Comparison of ENCODE assay signal across 8 cellular contexts in the genomic region with DNA sequence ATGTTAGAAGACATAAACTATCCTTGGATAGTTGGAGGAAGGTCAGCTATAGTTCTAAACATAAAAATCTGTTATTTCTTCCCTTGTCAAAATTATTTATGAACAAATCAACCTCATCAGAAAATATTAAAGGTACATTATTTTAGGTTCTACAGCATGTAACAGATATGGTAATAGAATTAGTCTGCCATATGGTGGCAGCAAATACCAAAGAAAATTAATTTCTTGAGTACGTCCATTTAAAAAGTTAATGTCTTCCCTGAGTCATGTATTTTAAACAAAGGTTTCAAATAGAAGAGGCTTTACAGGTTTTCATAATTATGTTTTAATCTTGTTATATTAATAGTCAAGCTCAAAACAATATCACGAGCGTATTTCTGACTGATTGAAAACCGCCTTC. TPM values are rescaled to one million over a fixed set of nuclear protein-coding genes. Genes with fewer than 3 reads are reported as not detected.
DNase-seq lines count a peak whose midpoint lies in the region; ATAC-seq, FAIRE-seq and TF ChIP-seq lines count a peak whose summit lies in the region.

No MANE protein-coding gene starts in this region.

- no peak overlapping the region for H3K4me3 ChIP-seq in A549
- H3K4me3 ChIP-seq in thoracic aorta = no peak overlapping the region

- H3K27ac Mint-ChIP-seq in T-helper 2 cell treated with Interferon-gamma antibody and Interleukin-4, amounts not matched to agents 5 μg/mL and 100 μg/mL, for 36 hours = no peak overlapping the region
- no peak overlapping the region for H3K27ac Mint-ChIP-seq in activated CD4-positive, alpha-beta T cell treated with anti-CD3 and anti-CD28 coated beads, Interleukin-2, amount 10 ng/mL, durations not matched to agents 7 days and 5 days

- ATAC-seq in A549 (peak in 1 of 2 experiments; percentile 84; a peak in 4 of 6 replicates), thoracic aorta (ENCODE audit: insufficient number of reproducible peaks, low FRiP score, low read depth) (no peak), GM18907 (IDR thresholded peaks at IDR 0.05; ENCODE audit: unreplicated experiment) (no peak)

- no peak overlapping the region for H3K4me3 Mint-ChIP-seq in T-helper 2 cell treated with Interferon-gamma antibody and Interleukin-4, amounts not matched to agents 5 μg/mL and 100 μg/mL, for 36 hours
- no peak overlapping the region for H3K4me3 Mint-ChIP-seq in activated CD4-positive, alpha-beta T cell treated with anti-CD3 and anti-CD28 coated beads, Interleukin-2, amount 10 ng/mL, durations not matched to agents 7 days and 5 days

- H3K4me2 ChIP-seq in A549 = peak overlapping the region; percentile 27; the same call in 2 of the 3 replicates

- WGBS in A549 (ENCODE audit: missing lambda C conversion rate) = 33% methylated on average over 4 of the region's 4 CpGs

- no peaks in the 10 kb centered on the region for H3K36me3 Mint-ChIP-seq in T-helper 2 cell treated with Interferon-gamma antibody and Interleukin-4, amounts not matched to agents 5 μg/mL and 100 μg/mL, for 36 hours (ENCODE audit: low read depth)
- no peaks in the 10 kb centered on the region for H3K36me3 Mint-ChIP-seq in activated CD4-positive, alpha-beta T cell treated with anti-CD3 and anti-CD28 coated beads, Interleukin-2, amount 10 ng/mL, durations not matched to agents 7 days and 5 days (ENCODE audit: low read depth)

- H3K27me3 ChIP-seq in thoracic aorta (replicated peaks; ENCODE audit: insufficient read depth) = no peaks in the 10 kb centered on the region

- POLR2A ChIA-PET in A549 (lab: Yijun Ruan, JAX) = no interaction called here
- POLR2A ChIA-PET in RWPE1 (lab: Yijun Ruan, JAX; ENCODE audit: low non-redundant PET) = no interaction called here
- POLR2A ChIA-PET in activated CD4-positive, alpha-beta T cell treated with anti-CD3 and anti-CD28 coated beads, Interleukin-2, amount 10 ng/mL, durations not matched to agents 7 days and 5 days (lab: Charles Lee) = no interaction called here

- H3K27me3 Mint-ChIP-seq in T-helper 2 cell treated with Interferon-gamma antibody and Interleukin-4, amounts not matched to agents 5 μg/mL and 100 μg/mL, for 36 hours (ENCODE audit: low read depth) = no peaks in the 10 kb centered on the region
- no peaks in the 10 kb centered on the region for H3K27me3 Mint-ChIP-seq in activated CD4-positive, alpha-beta T cell treated with anti-CD3 and anti-CD28 coated beads, Interleukin-2, amount 10 ng/mL, durations not matched to agents 7 days and 5 days

- CTCF ChIA-PET in A549 (lab: Yijun Ruan, JAX) = interaction anchor here (0.7 to 2.6 kb wide), 21 partner anchors 8 to 439 kb away, joined by 3 to 20 read pairs (median 5); partner anchors contain the start of gene GALNT15
- CTCF ChIA-PET in RWPE1 (lab: Yijun Ruan, JAX) = no interaction called here
- CTCF ChIA-PET in activated CD4-positive, alpha-beta T cell treated with anti-CD3 and anti-CD28 coated beads, Interleukin-2, amount 10 ng/mL, durations not matched to agents 7 days and 5 days (lab: Charles Lee) = interaction anchor here (0.6 kb wide), 1 partner anchor 385 kb away, joined by 4 read pairs; no protein-coding TSS in a partner anchor

- no peak for TF ChIP-seq POLR2A in A549 (IDR thresholded peaks at IDR 0.05; ENCODE audit: low read length)

- no peaks in the 10 kb centered on the region for H3K9me3 Mint-ChIP-seq in T-helper 2 cell treated with Interferon-gamma antibody and Interleukin-4, amounts not matched to agents 5 μg/mL and 100 μg/mL, for 36 hours
- H3K9me3 Mint-ChIP-seq in activated CD4-positive, alpha-beta T cell treated with anti-CD3 and anti-CD28 coated beads, Interleukin-2, amount 10 ng/mL, durations not matched to agents 7 days and 5 days = no peaks in the 10 kb centered on the region

- peak; percentile 82 to 83 for TF ChIP-seq RAD21 in A549 (conservative IDR thresholded peaks at IDR 0.05 in 1 of 2, IDR thresholded peaks at IDR 0.05 in 1 of 2)

- H3K27ac ChIP-seq in A549 (no peak overlapping the region; a peak in 1 of 6 replicates), RWPE1 (no peak overlapping the region), thoracic aorta (no peak overlapping the region)

- no peak for TF ChIP-seq EP300 in A549 (IDR thresholded peaks at IDR 0.05)

- H3K9me3 ChIP-seq in A549 (no peaks in the 10 kb centered on the region), thoracic aorta (no peaks in the 10 kb centered on the region)

- H3K4me1 ChIP-seq in A549 (peaks cover 18% of the 10 kb centered on the region; the same call in 2 of the 3 replicates), thoracic aorta (ENCODE audit: control insufficient read depth in 1 of 2, low read depth in 2 of 2) (no peaks in the 10 kb centered on the region)

- FAIRE-seq in A549 (lab: Jason Lieb, UNC) = peak; percentile 83

- no peaks in the 10 kb centered on the region for H3K36me3 ChIP-seq in thoracic aorta

- DNase-seq in A549 (ENCODE audit: low read depth in 1 of 2, low spot score in 1 of 2) (peak; percentile 21 to 78), RWPE1 (ENCODE audit: low spot score) (no peak), foreskin melanocyte (peak; percentile 52), thoracic aorta (ENCODE audit: low spot score) (no peak)
- no peak for DNase-seq in T-helper 2 cell treated with Interferon-gamma antibody and Interleukin-4, amounts not matched to agents 5 μg/mL and 100 μg/mL, for 36 hours (ENCODE audit: low spot score)
- DNase-seq in activated CD4-positive, alpha-beta T cell treated with anti-CD3 and anti-CD28 coated beads, Interleukin-2, amount 10 ng/mL, durations not matched to agents 7 days and 5 days = no peak

- H3K4me1 Mint-ChIP-seq in T-helper 2 cell treated with Interferon-gamma antibody and Interleukin-4, amounts not matched to agents 5 μg/mL and 100 μg/mL, for 36 hours (ENCODE audit: low read depth) = peaks cover 45% of the 10 kb centered on the region
- H3K4me1 Mint-ChIP-seq in activated CD4-positive, alpha-beta T cell treated with anti-CD3 and anti-CD28 coated beads, Interleukin-2, amount 10 ng/mL, durations not matched to agents 7 days and 5 days = peaks cover 40% of the 10 kb centered on the region

- TF ChIP-seq CTCF in A549 (IDR thresholded peaks at IDR 0.05) (peak; percentile 68), GM12872 (IDR thresholded peaks at IDR 0.05; ENCODE audit: insufficient read depth, low read depth, low read length) (peak; percentile 16; the same call in 1 of the 3 replicates), RWPE1 (conservative IDR thresholded peaks at IDR 0.05; ENCODE audit: low read depth) (peak; percentile 48), thoracic aorta (IDR thresholded peaks at IDR 0.05) (peak; percentile 37)

TF ChIP-seq in A549, 52 proteins besides CTCF, POLR2A, EP300 and RAD21:
- TF ChIP-seq SMC3 (IDR thresholded peaks at IDR 0.05) = peak; percentile 76
- no peak for TF ChIP-seq POLR2AphosphoS2 (conservative IDR thresholded peaks at IDR 0.05; ENCODE audit: low read length)

RNA-seq across cellular contexts. Expression of gene ANKRD28, which starts 17.9 kb away (rescaled TPM):
- polyA plus RNA-seq in A549 (2011; rRNA removed) = 72.0 and 73.2 TPM in 2 replicates
- polyA plus RNA-seq in A549 (2012; cell fraction: cytosol; rRNA removed) = 20.7 and 25.2 TPM in 2 replicates
- polyA plus RNA-seq in A549 (2012; cell fraction: nucleus; rRNA removed) = 24.7 and 33.9 TPM in 2 replicates
- polyA plus RNA-seq in A549 (2017; fragmentation: RNase III; extraction: RNeasy Plus Mini Kit Qiagen cat#74134 plus additional on column Dnase treatment) = 29.4 to 31.2 TPM (median 29.9 TPM) in 3 replicates
- polyA minus RNA-seq in A549 (2011; rRNA and poly(A)+ RNA removed) = 91.7 and 93.3 TPM in 2 replicates
- 10 to 100 TPM; 42.5 to 60.2 TPM for total RNA-seq in thoracic aorta
- total RNA-seq in activated CD4-positive, alpha-beta T cell treated with anti-CD3 and anti-CD28 coated beads, Interleukin-2, amount 10 ng/mL, durations not matched to agents 7 days and 5 days = 10 to 100 TPM; 33.9 to 39.0 TPM

Comparison
In these comparisons a context has a peak if more than half of its experiments do, and no peak if none do; other contexts are left out.
1. DNase-seq: peak in A549 (2 of 2) and foreskin melanocyte (single experiment); none in RWPE1 (single experiment), thoracic aorta (single experiment), T-helper 2 cell treated with Interferon-gamma antibody and Interleukin-4, amounts not matched to agents 5 μg/mL and 100 μg/mL, for 36 hours (single experiment) and activated CD4-positive, alpha-beta T cell treated with anti-CD3 and anti-CD28 coated beads, Interleukin-2, amount 10 ng/mL, durations not matched to agents 7 days and 5 days (single experiment).
2. CTCF ChIP-seq: peak in every context shown above with its lines; median percentile 68 in A549; 48 in RWPE1; 37 in thoracic aorta; 16 in GM12872.